28 cellular contexts compared by ENCODE assay signal in genomic region chr20:62042025-62042820, GRCh38.
"Had no signal": no experiment of that assay in that cellular context is flagged by ENCODE, and none has a peak within 500 bp of the region (broad histone marks: within the 10 kb centered on the region; RNA-seq: fewer than 3 reads in every experiment).

No MANE protein-coding gene starts in this region.

- H3K36me3 ChIP-seq: colonic mucosa, gastrocnemius medialis, pancreas, uterus had no signal

- H3K4me3 ChIP-seq: colonic mucosa, dorsolateral prefrontal cortex, esophagus squamous epithelium, gastrocnemius medialis, lung, pancreas, psoas muscle, tibial nerve, uterus had no signal

- FAIRE-seq: islet of Langerhans, pancreas had no signal

- ATAC-seq: activated naive CD8-positive, alpha-beta T cell treated with anti-CD3 and anti-CD28 coated beads, Interleukin-2, amount 50 U/mL, for 24 hours; gastrocnemius medialis; naive thymus-derived CD8-positive, alpha-beta T cell; right cardiac atrium had no signal

- DNase-seq: activated CD4-positive, alpha-beta memory T cell treated with anti-CD3 and anti-CD28 coated beads for 36 hours; activated CD4-positive, alpha-beta T cell treated with anti-CD3 and anti-CD28 coated beads for 48 hours; activated CD4-positive, CD25-positive, alpha-beta regulatory T cell; activated gamma-delta T cell; activated naive CD4-positive, alpha-beta T cell treated with anti-CD3 and anti-CD28 coated beads, Interleukin-2, amount 50 U/mL, for 16 hours; activated naive CD8-positive, alpha-beta T cell treated with anti-CD3 and anti-CD28 coated beads, Interleukin-2, amount 50 U/mL, for 24 hours; activated T-cell treated with anti-CD3 and anti-CD28 coated beads, Interleukin-2, amount 50 U/mL, for 48 hours; central memory CD4-positive, alpha-beta T cell; colonic mucosa; esophagus squamous epithelium; gastrocnemius medialis; hypothalamus; left cardiac atrium; pancreas; psoas muscle; stimulated activated CD4-positive, alpha-beta T cell treated with anti-CD3 and anti-CD28 coated beads, Interleukin-12 subunit alpha, Interleukin-12 subunit beta, amount 100 ng/mL, for 4 hours; stimulated activated CD4-positive, alpha-beta T cell treated with anti-CD3 and anti-CD28 coated beads, Interleukin-4, amount 100 ng/mL, for 4 hours; substantia nigra had no signal

- H3K4me3 Mint-ChIP-seq: activated CD4-positive, alpha-beta memory T cell treated with anti-CD3 and anti-CD28 coated beads for 36 hours; activated naive CD8-positive, alpha-beta T cell treated with anti-CD3 and anti-CD28 coated beads, Interleukin-2, amount 50 U/mL, for 24 hours; brain; naive thymus-derived CD8-positive, alpha-beta T cell; stimulated activated naive CD8-positive, alpha-beta T cell treated with anti-CD3 and anti-CD28 coated beads, Interleukin-15, Interleukin-2, amounts not matched to agents 100 ng/mL and 50 ng/mL, for 24 hours; T-helper 1 cell treated with Interleukin-12 subunit alpha and Interleukin-12 subunit beta and Interleukin-4 antibody, amounts not matched to agents 30 μg/mL and 1 μg/mL, for 36 hours had no signal

- H3K27me3 ChIP-seq: colonic mucosa, dorsolateral prefrontal cortex, esophagus squamous epithelium, gastrocnemius medialis, pancreas, tibial nerve, uterus had no signal

- H3K4me1 ChIP-seq: colonic mucosa, uterus had no signal

- H3K27ac ChIP-seq: colonic mucosa, dorsolateral prefrontal cortex, esophagus squamous epithelium, gastrocnemius medialis, pancreas, psoas muscle, uterus had no signal

- H3K36me3 Mint-ChIP-seq: activated CD4-positive, alpha-beta memory T cell treated with anti-CD3 and anti-CD28 coated beads for 36 hours had no signal

- H3K27me3 Mint-ChIP-seq: activated CD4-positive, alpha-beta memory T cell treated with anti-CD3 and anti-CD28 coated beads for 36 hours; activated naive CD8-positive, alpha-beta T cell treated with anti-CD3 and anti-CD28 coated beads, Interleukin-2, amount 50 U/mL, for 24 hours; brain; naive thymus-derived CD8-positive, alpha-beta T cell; stimulated activated naive CD8-positive, alpha-beta T cell treated with anti-CD3 and anti-CD28 coated beads, Interleukin-15, Interleukin-2, amounts not matched to agents 100 ng/mL and 50 ng/mL, for 24 hours had no signal

- H3K9me3 ChIP-seq: colonic mucosa, esophagus squamous epithelium, gastrocnemius medialis, pancreas, psoas muscle, tibial nerve, uterus had no signal

- H3K27ac Mint-ChIP-seq: activated CD4-positive, alpha-beta memory T cell treated with anti-CD3 and anti-CD28 coated beads for 36 hours; activated naive CD8-positive, alpha-beta T cell treated with anti-CD3 and anti-CD28 coated beads, Interleukin-2, amount 50 U/mL, for 24 hours; stimulated activated naive CD8-positive, alpha-beta T cell treated with anti-CD3 and anti-CD28 coated beads, Interleukin-15, Interleukin-2, amounts not matched to agents 100 ng/mL and 50 ng/mL, for 24 hours; T-helper 1 cell treated with Interleukin-12 subunit alpha and Interleukin-12 subunit beta and Interleukin-4 antibody, amounts not matched to agents 30 μg/mL and 1 μg/mL, for 36 hours had no signal

- H3K9me3 Mint-ChIP-seq: activated CD4-positive, alpha-beta memory T cell treated with anti-CD3 and anti-CD28 coated beads for 36 hours; activated naive CD8-positive, alpha-beta T cell treated with anti-CD3 and anti-CD28 coated beads, Interleukin-2, amount 50 U/mL, for 24 hours; T-helper 1 cell treated with Interleukin-12 subunit alpha and Interleukin-12 subunit beta and Interleukin-4 antibody, amounts not matched to agents 30 μg/mL and 1 μg/mL, for 36 hours had no signal
